Comparison of ENCODE assay signal across 8 cellular contexts in the genomic region with DNA sequence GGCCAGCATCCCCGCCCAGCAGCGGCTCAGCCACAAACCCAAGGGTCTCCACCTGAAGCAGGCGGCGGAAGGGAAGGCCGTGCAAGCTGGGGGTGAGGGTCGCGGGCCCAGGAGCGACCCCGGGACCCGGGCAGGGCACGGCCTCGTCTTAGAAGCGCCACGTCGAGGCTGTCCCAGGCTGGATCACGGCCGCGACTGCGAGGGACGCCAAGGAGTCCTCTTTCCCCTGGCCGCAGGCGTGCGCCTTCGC. TPM values are rescaled to one million over a fixed set of nuclear protein-coding genes. Genes with fewer than 3 reads are reported as not detected.
A peak's percentile ranks its signal among the peaks of the same experiment; 100 is the strongest.
DNase-seq lines count a peak whose midpoint lies in the region; ATAC-seq and TF ChIP-seq lines count a peak whose summit lies in the region.

No MANE protein-coding gene starts in this region.

- peaks cover 27% of the 10 kb centered on the region for H3K79me2 ChIP-seq in GM23338 (replicated peaks; ENCODE audit: insufficient read depth)

- H3K36me3 Mint-ChIP-seq in GM23338 (ENCODE audit: low read depth) (peaks cover 37% of the 10 kb centered on the region), WTC11 (peaks cover 29% of the 10 kb centered on the region)
- peaks cover 9% of the 10 kb centered on the region for H3K36me3 Mint-ChIP-seq in stimulated activated memory B cell treated with anti-CD40 and anti-IgM and Interleukin-4, amounts not matched to agents 10 μg/mL and 1 μg/mL and 100 μg/mL, for 72 hours

- H3K27ac ChIP-seq in GM23338 (ENCODE audit: low read depth), result no peak overlapping the region
- H3K27ac ChIP-seq in right cardiac atrium (ENCODE audit: low read length), result no peak overlapping the region

- no peaks in the 10 kb centered on the region for H3K9me2 ChIP-seq in GM23338 (ENCODE audit: insufficient read depth)

- H4K20me1 ChIP-seq in GM23338 (replicated peaks; ENCODE audit: insufficient read depth), result peaks cover 17% of the 10 kb centered on the region

- H3K27me3 ChIP-seq in GM23338 (ENCODE audit: insufficient read depth) (no peaks in the 10 kb centered on the region), right cardiac atrium (ENCODE audit: control insufficient read depth, insufficient read depth) (no peaks in the 10 kb centered on the region)

- H3K27me3 Mint-ChIP-seq in GM23338 (ENCODE audit: insufficient read depth, low read depth, poor library complexity), result peaks cover 23% of the 10 kb centered on the region
- H3K27me3 Mint-ChIP-seq in WTC11 (ENCODE audit: low read depth), result peaks cover 11% of the 10 kb centered on the region
- H3K27me3 Mint-ChIP-seq in stimulated activated memory B cell treated with anti-CD40 and anti-IgM and Interleukin-4, amounts not matched to agents 10 μg/mL and 1 μg/mL and 100 μg/mL, for 72 hours, result no peaks in the 10 kb centered on the region

- no peak overlapping the region for H3K27ac Mint-ChIP-seq in GM23338
- H3K27ac Mint-ChIP-seq in WTC11, result no peak overlapping the region
- peak overlapping the region; percentile 83 for H3K27ac Mint-ChIP-seq in stimulated activated memory B cell treated with anti-CD40 and anti-IgM and Interleukin-4, amounts not matched to agents 10 μg/mL and 1 μg/mL and 100 μg/mL, for 72 hours

- peak overlapping the region; percentile 68 for H3K4me3 ChIP-seq in GM23338
- peak overlapping the region; percentile 46 for H3K4me3 ChIP-seq in right cardiac atrium (ENCODE audit: low read length)

- H3K4me3 Mint-ChIP-seq in GM23338 (peak overlapping the region; percentile 81), WTC11 (peak overlapping the region; percentile 80)
- H3K4me3 Mint-ChIP-seq in stimulated activated memory B cell treated with anti-CD40 and anti-IgM and Interleukin-4, amounts not matched to agents 10 μg/mL and 1 μg/mL and 100 μg/mL, for 72 hours, result peak overlapping the region; percentile 85

- 0 out of 2 replicates have a peak, but pooled peaks cover 17% of the 10 kb centered on the region for H3F3A ChIP-seq in GM23338 (replicated peaks; ENCODE audit: low read depth)

- 2% methylated on average over 24 of the region's 24 CpGs for WGBS in right cardiac atrium

- POLR2A ChIA-PET in WTC11 (lab: Charles Lee), result interaction anchor here (0.9 to 1.1 kb wide), 2 partner anchors 31 to 46 kb away, joined by 3 to 4 read pairs; partner anchors contain the start of genes TBC1D24 and TEDC2

- peak overlapping the region; percentile 87 for H3K4me2 ChIP-seq in GM23338

- intact Hi-C loops in right cardiac atrium (cut with DNase I), result loop anchor here in 1 of 4 donors (5.0 kb wide), 2 partner anchors 74 to 86 kb away; partner anchors contain the start of gene ABCA3

- no peak for TF ChIP-seq CTCF in GM23338 (conservative IDR thresholded peaks at IDR 0.05; ENCODE audit: low read depth in 2 of 2)
- TF ChIP-seq CTCF in WTC11 (IDR thresholded peaks at IDR 0.05), result no peak

- no peaks in the 10 kb centered on the region for H3K9me3 ChIP-seq in right cardiac atrium (ENCODE audit: control insufficient read depth, low read length)

- H3K9me3 Mint-ChIP-seq in GM23338 (no peaks in the 10 kb centered on the region; the same call in 2 of the 3 replicates), WTC11 (no peaks in the 10 kb centered on the region)
- no peaks in the 10 kb centered on the region for H3K9me3 Mint-ChIP-seq in stimulated activated memory B cell treated with anti-CD40 and anti-IgM and Interleukin-4, amounts not matched to agents 10 μg/mL and 1 μg/mL and 100 μg/mL, for 72 hours

- ATAC-seq in GM23338, result no peak
- no peak for ATAC-seq in WTC11
- ATAC-seq in right cardiac atrium, result peak; percentile 50 to 58
- ATAC-seq in stimulated activated memory B cell treated with anti-CD40 and anti-IgM and Interleukin-4, amounts not matched to agents 10 μg/mL and 1 μg/mL and 100 μg/mL, for 72 hours, result peak; percentile 60
- ATAC-seq in GM21825 (IDR thresholded peaks at IDR 0.05; ENCODE audit: unreplicated experiment), result no peak
- ATAC-seq in HG02885 (IDR thresholded peaks at IDR 0.05; ENCODE audit: poor library complexity, unreplicated experiment), result no peak

- CTCF ChIA-PET in WTC11 (lab: Charles Lee), result interaction anchor here (0.5 to 3.7 kb wide), 13 partner anchors 9 to 234 kb away, joined by 3 to 32 read pairs (median 5); partner anchors contain the start of gene ECI1

- H3K4me1 Mint-ChIP-seq in GM23338 (peaks cover 21% of the 10 kb centered on the region), WTC11 (peaks cover 23% of the 10 kb centered on the region)
- peaks cover 19% of the 10 kb centered on the region for H3K4me1 Mint-ChIP-seq in stimulated activated memory B cell treated with anti-CD40 and anti-IgM and Interleukin-4, amounts not matched to agents 10 μg/mL and 1 μg/mL and 100 μg/mL, for 72 hours

- peak overlapping the region; percentile 81; the same call in 1 of the 2 replicates for H2AFZ ChIP-seq in GM23338

- H3K4me1 ChIP-seq in GM23338 (ENCODE audit: insufficient read depth) (peaks cover 11% of the 10 kb centered on the region; the same call in 1 of the 2 replicates), right cardiac atrium (ENCODE audit: control insufficient read depth, insufficient read depth, low read length) (peaks cover 4% of the 10 kb centered on the region)

- peaks cover 22% of the 10 kb centered on the region for H3K36me3 ChIP-seq in GM23338 (ENCODE audit: insufficient read depth)

- DNase-seq in GM23338 (ENCODE audit: low spot score), result no peak
- no peak for DNase-seq in WTC11 (ENCODE audit: low spot score)
- DNase-seq in right cardiac atrium, result no peak
- DNase-seq in NCI-H1105 treated with DMSO at 0.1 percent for 48 hours (lab: John Stamatoyannopoulos, UW), result no peak
- DNase-seq in NCI-H1105 (lab: John Stamatoyannopoulos, UW), result no peak

TF ChIP-seq in GM23338, 12 proteins besides CTCF, POLR2A, EP300 and RAD21:
- TF ChIP-seq, protein P1, sequence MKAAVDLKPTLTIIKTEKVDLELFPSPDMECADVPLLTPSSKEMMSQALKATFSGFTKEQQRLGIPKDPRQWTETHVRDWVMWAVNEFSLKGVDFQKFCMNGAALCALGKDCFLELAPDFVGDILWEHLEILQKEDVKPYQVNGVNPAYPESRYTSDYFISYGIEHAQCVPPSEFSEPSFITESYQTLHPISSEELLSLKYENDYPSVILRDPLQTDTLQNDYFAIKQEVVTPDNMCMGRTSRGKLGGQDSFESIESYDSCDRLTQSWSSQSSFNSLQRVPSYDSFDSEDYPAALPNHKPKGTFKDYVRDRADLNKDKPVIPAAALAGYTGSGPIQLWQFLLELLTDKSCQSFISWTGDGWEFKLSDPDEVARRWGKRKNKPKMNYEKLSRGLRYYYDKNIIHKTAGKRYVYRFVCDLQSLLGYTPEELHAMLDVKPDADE (IDR thresholded peaks at IDR 0.05), result no peak
- TF ChIP-seq EZH2phosphoT487 (IDR thresholded peaks at IDR 0.05; ENCODE audit: unreplicated experiment), result no peak

TF ChIP-seq in WTC11, 78 proteins besides CTCF, POLR2A, EP300 and RAD21 (continues in another document):
- TF ChIP-seq NFYB (CRISPR knock-in tag; conservative IDR thresholded peaks at IDR 0.05; ENCODE audit: low read depth), result no peak
- peak; percentile 56; the same call in 1 of the 2 replicates for TF ChIP-seq ZNF263 (CRISPR knock-in tag; IDR thresholded peaks at IDR 0.05; ENCODE audit: low read depth)
- TF ChIP-seq ZMAT4 (CRISPR knock-in tag; IDR thresholded peaks at IDR 0.05), result no peak
- TF ChIP-seq, protein P2, sequence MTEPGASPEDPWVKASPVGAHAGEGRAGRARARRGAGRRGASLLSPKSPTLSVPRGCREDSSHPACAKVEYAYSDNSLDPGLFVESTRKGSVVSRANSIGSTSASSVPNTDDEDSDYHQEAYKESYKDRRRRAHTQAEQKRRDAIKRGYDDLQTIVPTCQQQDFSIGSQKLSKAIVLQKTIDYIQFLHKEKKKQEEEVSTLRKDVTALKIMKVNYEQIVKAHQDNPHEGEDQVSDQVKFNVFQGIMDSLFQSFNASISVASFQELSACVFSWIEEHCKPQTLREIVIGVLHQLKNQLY (CRISPR knock-in tag; IDR thresholded peaks at IDR 0.05), result 0 out of 2 replicates have a peak, but pooled peaks have one; percentile 55

RNA-seq across cellular contexts. Expression of gene CCNF, which starts 0.5 kb away (rescaled TPM):
- total RNA-seq in GM23338 (2014; rRNA removed; shearing (Covaris generic)), result 53.0 and 54.2 TPM in 2 replicates
- polyA plus RNA-seq in GM23338 (2016; fragmentation: Nextera tagmentation; extraction: Ambion mirVana) (21.2 and 24.5 TPM in 2 replicates), right cardiac atrium (0.70 TPM)
- total RNA-seq in WTC11 (2021) (53.5 to 65.7 TPM (median 54.7 TPM) in 3 replicates), right cardiac atrium (1 to 10 TPM in 3 of 4 donors, under 1 TPM in 1; 0.78 to 1.9 (median 1.5) TPM)

RNA-seq across cellular contexts. Expression of gene TEDC2, which starts 31.2 kb away (rescaled TPM):
- 86.5 and 98.9 TPM in 2 replicates for total RNA-seq in GM23338 (2014; rRNA removed; shearing (Covaris generic))
- polyA plus RNA-seq in GM23338 (2016; fragmentation: Nextera tagmentation; extraction: Ambion mirVana), result 50.2 and 50.6 TPM in 2 replicates
- 51.7 to 61.6 TPM (median 51.9 TPM) in 3 replicates for total RNA-seq in WTC11 (2021)
- 1 to 10 TPM in 2 of 4 donors, under 1 TPM in 2; 0.58 to 2.2 (median 1.2) TPM for total RNA-seq in right cardiac atrium
- 1.5 TPM for polyA plus RNA-seq in right cardiac atrium

RNA-seq across cellular contexts. Expression of gene NTN3, which starts 42.4 kb away (rescaled TPM):
- 1.7 and 3.0 TPM in 2 replicates for total RNA-seq in GM23338 (2014; rRNA removed; shearing (Covaris generic))
- polyA plus RNA-seq in GM23338 (2016; fragmentation: Nextera tagmentation; extraction: Ambion mirVana) (0.10 TPM in 1 of 2 replicates, not detected in the other), right cardiac atrium (0.59 TPM)
- total RNA-seq in WTC11 (2021) (0.82 to 0.92 TPM (median 0.89 TPM) in 3 replicates), right cardiac atrium (1 to 10 TPM in 2 of 4 donors, under 1 TPM in 2; 0.50 to 1.8 (median 0.90) TPM)

RNA-seq across cellular contexts. Expression of gene TBC1D24, which starts 46.2 kb away (rescaled TPM):
- total RNA-seq in GM23338 (2014; rRNA removed; shearing (Covaris generic)), result 19.3 and 21.0 TPM in 2 replicates
- 5.4 and 6.1 TPM in 2 replicates for polyA plus RNA-seq in GM23338 (2016; fragmentation: Nextera tagmentation; extraction: Ambion mirVana)
- 17.3 to 21.0 TPM (median 17.8 TPM) in 3 replicates for total RNA-seq in WTC11 (2021)
- total RNA-seq in right cardiac atrium, result 10 to 100 TPM; 11.6 to 15.5 (median 13.0) TPM
- 5.7 TPM for polyA plus RNA-seq in right cardiac atrium

Comparison
In these comparisons a context has a peak if more than half of its experiments do, and no peak if none do; other contexts are left out.
1. ATAC-seq: peak in right cardiac atrium (2 of 2) and stimulated activated memory B cell treated with anti-CD40 and anti-IgM and Interleukin-4, amounts not matched to agents 10 μg/mL and 1 μg/mL and 100 μg/mL, for 72 hours (single experiment); none in GM23338 (single experiment), WTC11 (single experiment), GM21825 (single experiment) and HG02885 (single experiment).
2. RNA of gene CCNF, which starts 0.5 kb away (total RNA-seq): 53.5 to 65.7 TPM in WTC11 and 53.0 to 54.2 TPM in GM23338; 0.78 to 1.9 TPM in right cardiac atrium; every median in the first group is over 10 times any median in the second.
3. RNA of gene TEDC2, which starts 31.2 kb away (total RNA-seq): 86.5 to 98.9 TPM in GM23338 and 51.7 to 61.6 TPM in WTC11; 0.58 to 2.2 TPM in right cardiac atrium; every median in the first group is over 10 times any median in the second.
4. Peak in every context shown above with its lines, with median percentiles within 50 percentile points of each other: H3K4me3 Mint-ChIP-seq.